In the genomic region with DNA sequence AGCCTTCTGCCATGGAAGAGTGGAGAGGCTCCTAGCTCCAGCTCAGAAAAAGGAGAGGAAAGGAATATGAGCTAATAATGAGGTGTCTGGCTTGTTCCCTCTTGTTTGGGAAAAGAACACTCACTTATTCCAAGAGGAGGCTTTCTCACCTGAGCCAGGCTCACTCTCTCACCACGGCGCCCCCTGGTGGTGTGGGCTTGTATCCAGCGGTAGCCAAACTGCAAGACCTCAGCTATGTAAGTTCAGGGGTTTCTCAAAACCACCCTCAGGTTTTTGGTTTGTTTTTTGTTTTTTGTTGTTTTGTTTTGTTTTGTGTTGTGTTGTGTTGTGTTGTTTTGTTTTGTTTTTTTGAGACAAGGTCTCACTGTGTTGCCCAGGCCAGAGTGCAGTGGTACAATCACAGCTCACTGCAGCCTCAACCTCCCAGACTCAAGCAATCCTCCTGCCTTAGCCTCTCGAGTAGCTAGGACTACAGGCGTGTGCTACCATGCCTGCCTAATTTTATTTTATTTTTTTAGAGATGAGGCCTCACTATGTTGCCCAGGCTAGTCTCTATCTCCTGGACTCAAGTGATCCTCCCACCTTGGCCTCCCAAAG, we compare ENCODE assay signal across 8 cellular contexts.
A peak's percentile ranks its signal among the peaks of the same experiment; 100 is the strongest.
DNase-seq lines count a peak whose midpoint lies in the region; ATAC-seq and TF ChIP-seq lines count a peak whose summit lies in the region.

No MANE protein-coding gene starts in this region.

- H3K9me3 ChIP-seq in neural progenitor cell (ENCODE audit: low read depth) (no peaks in the 10 kb centered on the region), thoracic aorta (no peaks in the 10 kb centered on the region)

- ATAC-seq in GM23338 (peak; percentile 87), thoracic aorta (ENCODE audit: insufficient number of reproducible peaks, low FRiP score, low read depth) (no peak), GM19397 (IDR thresholded peaks at IDR 0.05; ENCODE audit: unreplicated experiment) (no peak)

- no peaks in the 10 kb centered on the region for H3K36me3 ChIP-seq in BJ (ENCODE audit: control insufficient read depth, insufficient read depth, low read length)
- H3K36me3 ChIP-seq in GM23338 (ENCODE audit: insufficient read depth), result no peaks in the 10 kb centered on the region
- H3K36me3 ChIP-seq in neural progenitor cell, result no peaks in the 10 kb centered on the region
- no peaks in the 10 kb centered on the region for H3K36me3 ChIP-seq in thoracic aorta

- DNase-seq in BJ (ENCODE audit: low read depth), result no peak
- peak; percentile 91 for DNase-seq in GM23338 (ENCODE audit: low spot score)
- peak; percentile 59 for DNase-seq in NCI-H345 treated with DMSO at 0.1 percent for 48 hours (lab: John Stamatoyannopoulos, UW; ENCODE audit: unreplicated experiment)
- DNase-seq in activated CD8-positive, alpha-beta memory T cell treated with anti-CD3 and anti-CD28 coated beads, Interleukin-2, amount 50 U/mL, for 24 hours (ENCODE audit: extremely low read depth), result peak; percentile 33
- no peak for DNase-seq in epithelial cell of proximal tubule (ENCODE audit: low read depth)
- DNase-seq in neural progenitor cell (ENCODE audit: low spot score), result peak; percentile 89
- no peak for DNase-seq in thoracic aorta (ENCODE audit: low spot score)

- H2AFZ ChIP-seq in GM23338, result 0 out of 2 replicates have a peak overlapping the region, but pooled peaks have one; percentile 80
- H2AFZ ChIP-seq in neural progenitor cell (replicated peaks), result peak overlapping the region; percentile 64

- H3K27me3 Mint-ChIP-seq in GM23338 (ENCODE audit: insufficient read depth, low read depth, poor library complexity) (peaks cover 5% of the 10 kb centered on the region), neural progenitor cell (ENCODE audit: insufficient read depth, low read depth) (peaks cover 8% of the 10 kb centered on the region)

- H3K4me3 ChIP-seq in BJ (ENCODE audit: low read depth, low read length), result no peak overlapping the region
- H3K4me3 ChIP-seq in GM23338, result no peak overlapping the region
- H3K4me3 ChIP-seq in epithelial cell of proximal tubule (ENCODE audit: low read depth, low read length), result no peak overlapping the region
- H3K4me3 ChIP-seq in neural progenitor cell, result no peak overlapping the region
- H3K4me3 ChIP-seq in thoracic aorta, result no peak overlapping the region

- no peaks in the 10 kb centered on the region for H3K79me2 ChIP-seq in GM23338 (replicated peaks; ENCODE audit: insufficient read depth)
- H3K79me2 ChIP-seq in neural progenitor cell (ENCODE audit: low read depth), result no peaks in the 10 kb centered on the region

- H3K9me2 ChIP-seq in GM23338 (ENCODE audit: insufficient read depth), result no peaks in the 10 kb centered on the region

- H3K4me1 Mint-ChIP-seq in GM23338 (no peaks in the 10 kb centered on the region), neural progenitor cell (peaks cover 2% of the 10 kb centered on the region)

- H3K36me3 Mint-ChIP-seq in GM23338 (ENCODE audit: low read depth) (no peaks in the 10 kb centered on the region), neural progenitor cell (no peaks in the 10 kb centered on the region)

- CTCF ChIA-PET in BJ (lab: Yijun Ruan, JAX), result interaction anchor here (0.6 to 2.7 kb wide), 31 partner anchors 9 to 452 kb away, joined by 3 to 17 read pairs (median 4); no protein-coding TSS in a partner anchor

- H3K27me3 ChIP-seq in BJ (ENCODE audit: control insufficient read depth, insufficient read depth, low read length) (no peaks in the 10 kb centered on the region; the same call in 1 of the 2 replicates), GM23338 (ENCODE audit: insufficient read depth) (no peaks in the 10 kb centered on the region), neural progenitor cell (no peaks in the 10 kb centered on the region), thoracic aorta (replicated peaks; ENCODE audit: insufficient read depth) (no peaks in the 10 kb centered on the region)

- POLR2A ChIA-PET in BJ (lab: Charles Lee), result interaction anchor here (0.5 kb wide), 1 partner anchor 154 kb away, joined by 4 read pairs; no protein-coding TSS in a partner anchor

- no peak overlapping the region for H3K9ac ChIP-seq in neural progenitor cell

- H4K20me1 ChIP-seq in GM23338 (replicated peaks; ENCODE audit: insufficient read depth), result no peaks in the 10 kb centered on the region
- H4K20me1 ChIP-seq in neural progenitor cell (ENCODE audit: low read depth), result no peaks in the 10 kb centered on the region

- no peak overlapping the region for H3K27ac ChIP-seq in GM23338 (ENCODE audit: low read depth)
- H3K27ac ChIP-seq in neural progenitor cell, result no peak overlapping the region
- no peak overlapping the region for H3K27ac ChIP-seq in thoracic aorta

- H3K4me1 ChIP-seq in GM23338 (ENCODE audit: insufficient read depth) (no peaks in the 10 kb centered on the region), neural progenitor cell (no peaks in the 10 kb centered on the region), thoracic aorta (ENCODE audit: control insufficient read depth in 1 of 2, low read depth in 2 of 2) (no peaks in the 10 kb centered on the region)

- H3K27ac Mint-ChIP-seq in GM23338 (no peak overlapping the region; the same call in 1 of the 2 replicates), neural progenitor cell (peak overlapping the region; percentile 66)

- H3K9me3 Mint-ChIP-seq in GM23338 (no peaks in the 10 kb centered on the region; the same call in 2 of the 3 replicates), neural progenitor cell (no peaks in the 10 kb centered on the region)

- H3F3A ChIP-seq in GM23338 (replicated peaks; ENCODE audit: low read depth), result no peaks in the 10 kb centered on the region
- H3F3A ChIP-seq in neural progenitor cell (ENCODE audit: low read depth), result no peaks in the 10 kb centered on the region

- no peak overlapping the region for H3K4me3 Mint-ChIP-seq in GM23338
- H3K4me3 Mint-ChIP-seq in neural progenitor cell, result no peak overlapping the region

- H3K4me2 ChIP-seq in GM23338, result no peak overlapping the region
- no peak overlapping the region for H3K4me2 ChIP-seq in neural progenitor cell

- TF ChIP-seq CTCF in BJ (IDR thresholded peaks at IDR 0.05; ENCODE audit: insufficient read depth, low read depth, low read length) (peak; percentile 89), GM23338 (conservative IDR thresholded peaks at IDR 0.05; ENCODE audit: low read depth in 2 of 2) (peak; percentile 89 to 96), epithelial cell of proximal tubule (conservative IDR thresholded peaks at IDR 0.05; ENCODE audit: low read depth, low read length) (peak; percentile 85), neural progenitor cell (IDR thresholded peaks at IDR 0.05) (peak; percentile 92), thoracic aorta (IDR thresholded peaks at IDR 0.05) (peak; percentile 64)

TF ChIP-seq in GM23338, 12 proteins besides CTCF, POLR2A, EP300 and RAD21 (continues in another document):
- TF ChIP-seq STAT1 (IDR thresholded peaks at IDR 0.05; ENCODE audit: unreplicated experiment), result no peak
- TF ChIP-seq EZH2phosphoT487 (IDR thresholded peaks at IDR 0.05; ENCODE audit: unreplicated experiment), result no peak
- TF ChIP-seq NANOG (IDR thresholded peaks at IDR 0.05; ENCODE audit: borderline replicate concordance), result no peak
- TF ChIP-seq, protein P1, sequence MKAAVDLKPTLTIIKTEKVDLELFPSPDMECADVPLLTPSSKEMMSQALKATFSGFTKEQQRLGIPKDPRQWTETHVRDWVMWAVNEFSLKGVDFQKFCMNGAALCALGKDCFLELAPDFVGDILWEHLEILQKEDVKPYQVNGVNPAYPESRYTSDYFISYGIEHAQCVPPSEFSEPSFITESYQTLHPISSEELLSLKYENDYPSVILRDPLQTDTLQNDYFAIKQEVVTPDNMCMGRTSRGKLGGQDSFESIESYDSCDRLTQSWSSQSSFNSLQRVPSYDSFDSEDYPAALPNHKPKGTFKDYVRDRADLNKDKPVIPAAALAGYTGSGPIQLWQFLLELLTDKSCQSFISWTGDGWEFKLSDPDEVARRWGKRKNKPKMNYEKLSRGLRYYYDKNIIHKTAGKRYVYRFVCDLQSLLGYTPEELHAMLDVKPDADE (IDR thresholded peaks at IDR 0.05), result no peak
- TF ChIP-seq, protein P2, sequence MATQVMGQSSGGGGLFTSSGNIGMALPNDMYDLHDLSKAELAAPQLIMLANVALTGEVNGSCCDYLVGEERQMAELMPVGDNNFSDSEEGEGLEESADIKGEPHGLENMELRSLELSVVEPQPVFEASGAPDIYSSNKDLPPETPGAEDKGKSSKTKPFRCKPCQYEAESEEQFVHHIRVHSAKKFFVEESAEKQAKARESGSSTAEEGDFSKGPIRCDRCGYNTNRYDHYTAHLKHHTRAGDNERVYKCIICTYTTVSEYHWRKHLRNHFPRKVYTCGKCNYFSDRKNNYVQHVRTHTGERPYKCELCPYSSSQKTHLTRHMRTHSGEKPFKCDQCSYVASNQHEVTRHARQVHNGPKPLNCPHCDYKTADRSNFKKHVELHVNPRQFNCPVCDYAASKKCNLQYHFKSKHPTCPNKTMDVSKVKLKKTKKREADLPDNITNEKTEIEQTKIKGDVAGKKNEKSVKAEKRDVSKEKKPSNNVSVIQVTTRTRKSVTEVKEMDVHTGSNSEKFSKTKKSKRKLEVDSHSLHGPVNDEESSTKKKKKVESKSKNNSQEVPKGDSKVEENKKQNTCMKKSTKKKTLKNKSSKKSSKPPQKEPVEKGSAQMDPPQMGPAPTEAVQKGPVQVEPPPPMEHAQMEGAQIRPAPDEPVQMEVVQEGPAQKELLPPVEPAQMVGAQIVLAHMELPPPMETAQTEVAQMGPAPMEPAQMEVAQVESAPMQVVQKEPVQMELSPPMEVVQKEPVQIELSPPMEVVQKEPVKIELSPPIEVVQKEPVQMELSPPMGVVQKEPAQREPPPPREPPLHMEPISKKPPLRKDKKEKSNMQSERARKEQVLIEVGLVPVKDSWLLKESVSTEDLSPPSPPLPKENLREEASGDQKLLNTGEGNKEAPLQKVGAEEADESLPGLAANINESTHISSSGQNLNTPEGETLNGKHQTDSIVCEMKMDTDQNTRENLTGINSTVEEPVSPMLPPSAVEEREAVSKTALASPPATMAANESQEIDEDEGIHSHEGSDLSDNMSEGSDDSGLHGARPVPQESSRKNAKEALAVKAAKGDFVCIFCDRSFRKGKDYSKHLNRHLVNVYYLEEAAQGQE (IDR thresholded peaks at IDR 0.05; ENCODE audit: unreplicated experiment), result no peak
- no peak for TF ChIP-seq ZNF331 (CRISPR knock-in tag; IDR thresholded peaks at IDR 0.05; ENCODE audit: low read depth)
- no peak for TF ChIP-seq POLR2AphosphoS5 (IDR thresholded peaks at IDR 0.05; ENCODE audit: low read depth)
- no peak for TF ChIP-seq EZH2 (IDR thresholded peaks at IDR 0.05; ENCODE audit: low read depth, unreplicated experiment)
- TF ChIP-seq CREB1 (CRISPR knock-in tag; IDR thresholded peaks at IDR 0.05; ENCODE audit: low read depth), result no peak
- no peak for TF ChIP-seq ZNF114 (CRISPR knock-in tag; IDR thresholded peaks at IDR 0.05)

Comparison
In these comparisons a context has a peak if more than half of its experiments do, and no peak if none do; other contexts are left out.
1. DNase-seq: peak in GM23338 (single experiment), NCI-H345 treated with DMSO at 0.1 percent for 48 hours (single experiment), activated CD8-positive, alpha-beta memory T cell treated with anti-CD3 and anti-CD28 coated beads, Interleukin-2, amount 50 U/mL, for 24 hours (single experiment) and neural progenitor cell (single experiment); none in BJ (single experiment), epithelial cell of proximal tubule (single experiment) and thoracic aorta (single experiment).
2. Peak in every context shown above with its lines, with median percentiles within 50 percentile points of each other: CTCF ChIP-seq.